1 cellular context compared by ENCODE assay signal in the genomic region with DNA sequence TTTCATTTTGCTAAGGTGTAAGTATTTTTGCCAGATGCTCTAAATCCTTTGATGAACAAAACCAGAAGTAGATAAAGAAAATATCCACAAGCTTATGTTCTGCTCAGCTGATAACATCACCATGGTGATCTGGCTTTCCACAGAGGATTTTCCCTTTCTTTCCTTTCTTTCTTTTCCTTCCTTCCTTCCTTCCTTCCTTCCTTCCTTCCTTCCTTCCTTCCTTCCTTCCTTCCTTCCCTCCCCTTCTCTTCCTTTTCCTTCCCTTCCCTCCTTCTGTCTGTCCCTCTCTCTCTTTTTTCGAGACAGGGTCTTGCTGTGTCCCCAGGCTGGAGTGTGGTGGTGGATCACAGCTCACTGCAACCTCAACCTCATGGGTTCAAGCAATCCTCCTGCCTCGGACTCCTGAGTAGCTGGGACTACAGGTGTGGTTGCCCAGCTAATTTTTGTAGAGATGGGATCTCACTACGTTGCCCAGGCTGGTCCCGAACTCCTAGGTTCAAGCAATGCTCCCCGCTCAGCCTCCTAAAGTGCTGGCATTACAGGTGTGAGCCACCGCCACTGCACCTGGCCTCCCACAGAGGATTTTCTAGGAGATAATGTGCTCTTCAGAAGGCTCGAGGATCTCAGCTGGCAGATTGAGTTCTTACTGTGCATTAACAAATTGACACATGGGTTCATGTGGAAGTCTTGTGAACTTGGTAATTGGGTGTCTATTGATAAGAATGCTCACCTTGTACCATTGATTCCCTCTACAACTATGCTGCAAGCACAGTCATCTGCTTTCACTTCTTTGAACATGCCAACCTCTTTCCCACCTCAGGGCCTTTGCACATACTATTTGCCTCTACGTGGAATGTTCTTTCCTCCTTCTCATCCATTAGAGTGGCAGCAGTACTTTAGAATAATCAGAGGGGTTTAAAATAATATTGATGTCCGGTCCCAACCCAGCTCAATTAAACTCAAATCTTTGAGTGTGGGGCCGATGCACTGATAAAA.
A peak's percentile ranks its signal among the peaks of the same experiment; 100 is the strongest.
TF ChIP-seq lines count a peak whose summit lies in the region.

No MANE protein-coding gene starts in this region.

TF ChIP-seq in HEK293, 187 proteins besides CTCF, POLR2A, EP300 and RAD21:
- TF ChIP-seq ZNF623 (tag by site-specific recombination; IDR thresholded peaks at IDR 0.05), result peak; percentile 86
- TF ChIP-seq ZNF341 (tag by site-specific recombination; IDR thresholded peaks at IDR 0.05; ENCODE audit: low read depth), result no peak
- TF ChIP-seq ZNF366 (tag by site-specific recombination; conservative IDR thresholded peaks at IDR 0.05), result peak; percentile 91
- TF ChIP-seq ZNF121 (tag by site-specific recombination; IDR thresholded peaks at IDR 0.05), result 0 out of 2 replicates have a peak, but pooled peaks have one; percentile 9
